Comparison of ENCODE assay signal across 8 cellular contexts in genomic region chr2:121974919-121975654, GRCh38.
DNase-seq lines count a peak whose midpoint lies in the region; ATAC-seq and TF ChIP-seq lines count a peak whose summit lies in the region.

No MANE protein-coding gene starts in this region.

- CTCF ChIA-PET in Caco-2 (lab: Charles Lee) = interaction anchor here (0.8 to 1.2 kb wide), 4 partner anchors 174 to 458 kb away, joined by 3 to 8 read pairs (median 4); partner anchors contain the start of gene NIFK

- H3K4me1 ChIP-seq in Caco-2 (peaks cover 9% of the 10 kb centered on the region), endocrine pancreas (ENCODE audit: control insufficient read depth, insufficient read depth, low read length) (no peaks in the 10 kb centered on the region)

- peak overlapping the region; percentile 32 for H3K9ac ChIP-seq in endocrine pancreas (ENCODE audit: control insufficient read depth, insufficient read depth, low read length)

- DNase-seq in Caco-2 = peak; percentile 77 to 82
- peak; percentile 79 to 93 for DNase-seq in NCI-H526 (lab: John Stamatoyannopoulos, UW)
- DNase-seq in activated CD4-positive, alpha-beta T cell treated with anti-CD3 and anti-CD28 coated beads, Interleukin-2, amount 50 U/mL, for 4 hours = peak; percentile 1 to 5
- DNase-seq in midbrain (lab: John Stamatoyannopoulos, UW) = peak; percentile 85
- peak; percentile 23 for DNase-seq in stimulated activated naive CD8-positive, alpha-beta T cell treated with anti-CD3 and anti-CD28 coated beads, Interleukin-15, Interleukin-2, amounts not matched to agents 100 U/mL and 50 U/mL, for 24 hours

- intact Hi-C loops in Caco-2 (cut with micrococcal nuclease; ENCODE audit: unreplicated experiment) = loop anchor here (1.0 to 5.0 kb wide), 10 partner anchors 82 to 773 kb away; no protein-coding TSS in a partner anchor

- H3K36me3 ChIP-seq in Caco-2 (ENCODE audit: control insufficient read depth, insufficient read depth, low read length) (no peaks in the 10 kb centered on the region), endocrine pancreas (ENCODE audit: control insufficient read depth, insufficient read depth, low read length) (no peaks in the 10 kb centered on the region)

- H3K9me3 Mint-ChIP-seq in Caco-2 (ENCODE audit: unreplicated experiment) = peaks cover 14% of the 10 kb centered on the region

- peaks cover 8% of the 10 kb centered on the region for H3K27me3 Mint-ChIP-seq in Caco-2 (ENCODE audit: insufficient read depth, unreplicated experiment)

- TF ChIP-seq CTCF in Caco-2 (IDR thresholded peaks at IDR 0.05; ENCODE audit: insufficient read depth in 1 of 2, low read depth in 1 of 2, low read length in 1 of 2, severe bottlenecking in 1 of 2, unreplicated experiment in 1 of 2) = peak; percentile 57 to 80

- peaks cover 7% of the 10 kb centered on the region; the same call in 1 of the 2 replicates for H3K9me3 ChIP-seq in Caco-2
- H3K9me3 ChIP-seq in endocrine pancreas (ENCODE audit: control insufficient read depth, low read length) = no peaks in the 10 kb centered on the region

- no TSS peak for BruUV-seq in Caco-2 (replicated peaks; lab: Mats Ljungman, UMichigan)

- ATAC-seq in GM19455 (IDR thresholded peaks at IDR 0.05; ENCODE audit: unreplicated experiment) = peak; percentile 99
- ATAC-seq in HG03520 (IDR thresholded peaks at IDR 0.05; ENCODE audit: unreplicated experiment) = peak; percentile 97
- ATAC-seq in stimulated activated naive CD8-positive, alpha-beta T cell treated with anti-CD3 and anti-CD28 coated beads, Interleukin-15, Interleukin-2, amounts not matched to agents 100 U/mL and 50 U/mL, for 24 hours = peak; percentile 85

- no peaks in the 10 kb centered on the region for H3K36me3 Mint-ChIP-seq in Caco-2 (ENCODE audit: insufficient read depth, unreplicated experiment)

- H3K27me3 ChIP-seq in Caco-2 (replicated peaks; ENCODE audit: control insufficient read depth, insufficient read depth, low read length) (no peaks in the 10 kb centered on the region), endocrine pancreas (ENCODE audit: control insufficient read depth, insufficient read depth, low read length) (no peaks in the 10 kb centered on the region)

- peak overlapping the region; percentile 73 for H3K27ac Mint-ChIP-seq in Caco-2 (ENCODE audit: unreplicated experiment)

- peak overlapping the region; percentile 11; the same call in 1 of the 2 replicates for H3K4me3 ChIP-seq in Caco-2 (ENCODE audit: low read depth, low read length)
- H3K4me3 ChIP-seq in endocrine pancreas (ENCODE audit: control insufficient read depth, insufficient read depth, low read length) = peak overlapping the region; percentile 45

- H3K4me3 Mint-ChIP-seq in Caco-2 (ENCODE audit: unreplicated experiment) = peak overlapping the region; percentile 40

- POLR2A ChIA-PET in Caco-2 (lab: Charles Lee) = no interaction called here

- peaks cover 10% of the 10 kb centered on the region for H3K4me1 Mint-ChIP-seq in Caco-2 (ENCODE audit: low read depth, unreplicated experiment)

Comparison
In these comparisons a context has a peak if more than half of its experiments do, and no peak if none do; other contexts are left out.
1. Peak in every context shown above with its lines: DNase-seq, ATAC-seq and H3K4me3 ChIP-seq.
2. DNase-seq: peak in every context shown above with its lines; median percentile 86 in NCI-H526; 85 in midbrain; 80 in Caco-2; 23 in stimulated activated naive CD8-positive, alpha-beta T cell treated with anti-CD3 and anti-CD28 coated beads, Interleukin-15, Interleukin-2, amounts not matched to agents 100 U/mL and 50 U/mL, for 24 hours; 3 in activated CD4-positive, alpha-beta T cell treated with anti-CD3 and anti-CD28 coated beads, Interleukin-2, amount 50 U/mL, for 4 hours.